1 cellular context compared by ENCODE assay signal in genomic region chr3:4580346-4581019, GRCh38.
TF ChIP-seq lines count a peak whose summit lies in the region.

No MANE protein-coding gene starts in this region.

TF ChIP-seq in K562, 482 proteins besides CTCF, POLR2A, EP300 and RAD21 (continued from another document):
- TF ChIP-seq, protein P1, sequence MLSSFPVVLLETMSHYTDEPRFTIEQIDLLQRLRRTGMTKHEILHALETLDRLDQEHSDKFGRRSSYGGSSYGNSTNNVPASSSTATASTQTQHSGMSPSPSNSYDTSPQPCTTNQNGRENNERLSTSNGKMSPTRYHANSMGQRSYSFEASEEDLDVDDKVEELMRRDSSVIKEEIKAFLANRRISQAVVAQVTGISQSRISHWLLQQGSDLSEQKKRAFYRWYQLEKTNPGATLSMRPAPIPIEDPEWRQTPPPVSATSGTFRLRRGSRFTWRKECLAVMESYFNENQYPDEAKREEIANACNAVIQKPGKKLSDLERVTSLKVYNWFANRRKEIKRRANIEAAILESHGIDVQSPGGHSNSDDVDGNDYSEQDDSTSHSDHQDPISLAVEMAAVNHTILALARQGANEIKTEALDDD (IDR thresholded peaks at IDR 0.05): peak; percentile 28
- no peak for TF ChIP-seq PPARD (CRISPR knock-in tag; IDR thresholded peaks at IDR 0.05)
- peak; percentile 75 for TF ChIP-seq C11orf30 (IDR thresholded peaks at IDR 0.05; ENCODE audit: low read depth)
- TF ChIP-seq ZNF551 (CRISPR knock-in tag; IDR thresholded peaks at IDR 0.05): no peak
- peak; percentile 23; the same call in 1 of the 2 replicates for TF ChIP-seq MAFK (IDR thresholded peaks at IDR 0.05; ENCODE audit: low read length)
- peak; percentile 54; the same call in 1 of the 2 replicates for TF ChIP-seq MAFF (IDR thresholded peaks at IDR 0.05; ENCODE audit: low read length)
- peak; percentile 75 for TF ChIP-seq NFE2 (IDR thresholded peaks at IDR 0.05; ENCODE audit: low read depth)
- 0 out of 2 replicates have a peak, but pooled peaks have one; percentile 1 for TF ChIP-seq CTBP1 (IDR thresholded peaks at IDR 0.05; ENCODE audit: borderline replicate concordance)
- 0 out of 2 replicates have a peak, but pooled peaks have one; percentile 16 for TF ChIP-seq PKNOX1 (IDR thresholded peaks at IDR 0.05)
- 0 out of 2 replicates have a peak, but pooled peaks have one; percentile 25 for TF ChIP-seq ZNF24 (IDR thresholded peaks at IDR 0.05)
